In the genomic region with DNA sequence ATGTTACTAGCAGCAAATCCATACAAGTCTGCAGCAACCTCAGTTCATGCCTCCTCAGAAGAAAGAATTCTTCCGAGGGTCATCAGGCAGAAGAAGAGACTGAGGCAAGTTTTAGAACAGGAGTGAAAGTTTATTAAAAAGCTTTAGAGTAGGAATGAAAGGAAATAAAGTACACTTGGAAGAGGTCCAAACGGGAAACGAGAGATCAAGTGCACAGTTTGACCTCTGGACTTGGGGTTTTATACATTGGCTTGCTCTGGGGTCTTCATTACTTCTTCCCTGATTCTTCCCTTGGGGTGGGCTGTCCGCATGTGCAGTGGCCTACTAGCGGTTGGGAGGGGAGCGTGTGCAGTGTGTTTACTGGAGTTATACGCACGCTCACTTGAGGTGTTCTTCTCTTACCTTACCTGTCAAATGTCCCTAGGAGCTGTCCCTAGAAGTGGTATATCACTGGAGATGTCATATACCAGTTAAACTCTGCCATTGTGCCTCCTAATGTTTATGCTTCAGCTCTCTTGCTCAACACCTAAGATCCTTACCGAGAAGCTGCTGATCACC, we compare ENCODE assay signal across 16 cellular contexts.
DNase-seq lines count a peak whose midpoint lies in the region; ATAC-seq, FAIRE-seq and TF ChIP-seq lines count a peak whose summit lies in the region.
"Had no signal": no experiment of that assay in that cellular context is flagged by ENCODE, and none has a peak within 500 bp of the region (broad histone marks: within the 10 kb centered on the region; RNA-seq: fewer than 3 reads in every experiment).

No MANE protein-coding gene starts in this region.

- H3K27me3 ChIP-seq in neuronal stem cell (ENCODE audit: control insufficient read depth in 3 of 3, insufficient read depth in 3 of 3, low read depth in 1 of 3, low read length in 3 of 3), result no peaks in the 10 kb centered on the region
- no peaks in the 10 kb centered on the region for H3K27me3 ChIP-seq in hepatocyte
- H3K27me3 ChIP-seq: BLaER1 treated with 17β-estradiol and CSF1 and Interleukin-3, amounts not matched to agents 10 nM and 100 nM had no signal

- POLR2A ChIA-PET in A549 (lab: Yijun Ruan, JAX), result no interaction called here

- H3K18ac ChIP-seq in neuronal stem cell (ENCODE audit: low read length), result no peak overlapping the region

- no peak overlapping the region for H3K4me3 ChIP-seq in A549
- no peak overlapping the region for H3K4me3 ChIP-seq in neuronal stem cell (ENCODE audit: low read length in 2 of 2)
- H3K4me3 ChIP-seq in hepatocyte, result no peak overlapping the region
- H3K4me3 ChIP-seq: BLaER1 treated with 17β-estradiol and CSF1 and Interleukin-3, amounts not matched to agents 10 nM and 100 nM had no signal

- ATAC-seq in A549, result no peak
- ATAC-seq in GM19452 (IDR thresholded peaks at IDR 0.05; ENCODE audit: unreplicated experiment), result no peak
- no peak for ATAC-seq in activated naive CD4-positive, alpha-beta T cell treated with anti-CD3 and anti-CD28 coated beads, Interleukin-2, amount 50 U/mL, for 72 hours

- no peak overlapping the region for H3K9ac ChIP-seq in neuronal stem cell (ENCODE audit: low read depth, low read length, poor library complexity)
- H3K9ac ChIP-seq: BLaER1 treated with 17β-estradiol and CSF1 and Interleukin-3, amounts not matched to agents 10 nM and 100 nM had no signal

- H3K9me3 ChIP-seq in A549 (no peaks in the 10 kb centered on the region), neuronal stem cell (replicated peaks in 1 of 2; ENCODE audit: control insufficient read depth in 2 of 2, insufficient read depth in 1 of 2, low read depth in 1 of 2, low read length in 2 of 2) (no peaks in the 10 kb centered on the region), hepatocyte (ENCODE audit: low read depth) (no peaks in the 10 kb centered on the region)

- TF ChIP-seq RAD21 in A549 (conservative IDR thresholded peaks at IDR 0.05 in 1 of 2, IDR thresholded peaks at IDR 0.05 in 1 of 2), result no peak

- H3K27ac ChIP-seq in A549, result no peak overlapping the region
- H3K27ac ChIP-seq in neuronal stem cell (replicated peaks; ENCODE audit: low read length), result no peak overlapping the region
- H3K27ac ChIP-seq in hepatocyte, result no peak overlapping the region
- H3K27ac ChIP-seq: BLaER1 treated with 17β-estradiol and CSF1 and Interleukin-3, amounts not matched to agents 10 nM and 100 nM had no signal

- TF ChIP-seq CTCF in A549 (IDR thresholded peaks at IDR 0.05) (no peak), hepatocyte (IDR thresholded peaks at IDR 0.05; ENCODE audit: poor library complexity) (no peak)

- no peak for TF ChIP-seq POLR2A in A549 (IDR thresholded peaks at IDR 0.05; ENCODE audit: low read length)

- peaks cover 18% of the 10 kb centered on the region; the same call in 2 of the 3 replicates for H3K4me1 ChIP-seq in A549
- H3K4me1 ChIP-seq in neuronal stem cell (ENCODE audit: control insufficient read depth in 2 of 2, insufficient read depth in 1 of 2, low read depth in 1 of 2, low read length in 2 of 2), result peaks cover 10 to 12% of the 10 kb centered on the region in 2 donors
- H3K4me1 ChIP-seq in hepatocyte (ENCODE audit: insufficient read depth), result peaks cover 13% of the 10 kb centered on the region
- H3K4me1 ChIP-seq: BLaER1 treated with 17β-estradiol and CSF1 and Interleukin-3, amounts not matched to agents 10 nM and 100 nM had no signal

- H2BK15ac ChIP-seq in neuronal stem cell (ENCODE audit: low read length), result no peak overlapping the region

- no peak overlapping the region for H3K14ac ChIP-seq in neuronal stem cell (ENCODE audit: low read length)

- peak overlapping the region; percentile 30 for H2BK12ac ChIP-seq in neuronal stem cell (ENCODE audit: low read length)

- H4K91ac ChIP-seq in neuronal stem cell (ENCODE audit: low read depth, low read length, poor library complexity), result no peak overlapping the region

- 69% methylated on average over 9 of the region's 9 CpGs for WGBS in A549 (ENCODE audit: missing lambda C conversion rate)
- no CpG with 5 or more reads among the region's 9 CpGs for WGBS in neuronal stem cell (ENCODE audit: extremely low coverage in 2 of 2, insufficient read length in 2 of 2, insufficient replicate concordance in 1 of 2), 2 donors
- 91% methylated on average over 9 of the region's 9 CpGs for WGBS in hepatocyte (ENCODE audit: low lambda C conversion rate, missing lambda C conversion rate)

- no peaks in the 10 kb centered on the region for H3K79me1 ChIP-seq in neuronal stem cell (ENCODE audit: low read depth, low read length)

- no peak overlapping the region for H2AK5ac ChIP-seq in neuronal stem cell (ENCODE audit: low read depth, low read length)

- no peak for TF ChIP-seq EP300 in A549 (IDR thresholded peaks at IDR 0.05)

- H3K23ac ChIP-seq in neuronal stem cell (ENCODE audit: low read depth, low read length, poor library complexity), result no peak overlapping the region

- H3K36me3 ChIP-seq in neuronal stem cell (replicated peaks in 1 of 2; ENCODE audit: control insufficient read depth in 2 of 2, insufficient read depth in 2 of 2, low read length in 2 of 2) (no peaks in the 10 kb centered on the region), hepatocyte (replicated peaks; ENCODE audit: insufficient read depth, low read depth) (no peaks in the 10 kb centered on the region)
- H3K36me3 ChIP-seq: BLaER1 treated with 17β-estradiol and CSF1 and Interleukin-3, amounts not matched to agents 10 nM and 100 nM had no signal

- no peak overlapping the region for H2BK5ac ChIP-seq in neuronal stem cell (ENCODE audit: low read length)

- CTCF ChIA-PET in A549 (lab: Yijun Ruan, JAX), result interaction anchor here (1.6 kb wide), 1 partner anchor 19 kb away, joined by 3 read pairs; no protein-coding TSS in a partner anchor

- H3K79me2 ChIP-seq in hepatocyte, result no peaks in the 10 kb centered on the region

- H3K36me3 Mint-ChIP-seq in activated naive CD4-positive, alpha-beta T cell treated with anti-CD3 and anti-CD28 coated beads, Interleukin-2, amount 50 U/mL, for 72 hours, result no peaks in the 10 kb centered on the region
- H3K36me3 Mint-ChIP-seq: CD4-positive, CD25-positive, alpha-beta regulatory T cell; IgD-negative memory B cell had no signal

- DNase-seq in A549 (ENCODE audit: low read depth in 1 of 2, low spot score in 1 of 2) (no peak), HT-29 (ENCODE audit: low spot score) (peak; percentile 49), lung microvascular endothelial cell (ENCODE audit: low read depth in 2 of 2) (peak; percentile 21 to 24), neuronal stem cell (ENCODE audit: low spot score) (no peak), hepatocyte (ENCODE audit: low spot score) (no peak)
- no peak for DNase-seq in activated CD4-positive, alpha-beta T cell treated with anti-CD3 and anti-CD28 coated beads, Interleukin-2, amount 50 U/mL, for 4 hours
- no peak for DNase-seq in activated naive CD4-positive, alpha-beta T cell treated with anti-CD3 and anti-CD28 coated beads, Interleukin-2, amount 50 U/mL, for 72 hours (ENCODE audit: low spot score in 2 of 2)
- DNase-seq: 8988T; CD4-positive, CD25-positive, alpha-beta regulatory T cell; DMS79 treated with DMSO at 0.1 percent for 48 hours had no signal

- no peak overlapping the region for H3K27ac Mint-ChIP-seq in activated naive CD4-positive, alpha-beta T cell treated with anti-CD3 and anti-CD28 coated beads, Interleukin-2, amount 50 U/mL, for 72 hours
- H3K27ac Mint-ChIP-seq: CD4-positive, CD25-positive, alpha-beta regulatory T cell; IgD-negative memory B cell had no signal

- no peak overlapping the region for H2BK120ac ChIP-seq in neuronal stem cell (ENCODE audit: low read depth, low read length)

- H4K8ac ChIP-seq in neuronal stem cell (ENCODE audit: low read depth, low read length), result no peak overlapping the region

- H2AFZ ChIP-seq in neuronal stem cell (ENCODE audit: low read length), result no peak overlapping the region
- H2AFZ ChIP-seq in hepatocyte, result no peak overlapping the region

- H3K4ac ChIP-seq in neuronal stem cell (ENCODE audit: low read length), result no peak overlapping the region

- no peaks in the 10 kb centered on the region for H3K9me2 ChIP-seq in hepatocyte (replicated peaks; ENCODE audit: insufficient read depth)

- no peaks in the 10 kb centered on the region for H4K20me1 ChIP-seq in hepatocyte (ENCODE audit: insufficient read depth, poor library complexity, severe bottlenecking)
- H4K20me1 ChIP-seq: BLaER1 treated with 17β-estradiol and CSF1 and Interleukin-3, amounts not matched to agents 10 nM and 100 nM had no signal

- no peak for FAIRE-seq in A549 (lab: Jason Lieb, UNC)
- FAIRE-seq: D721Med, G401.6, GM12891 had no signal

- H3K9me3 Mint-ChIP-seq in activated naive CD4-positive, alpha-beta T cell treated with anti-CD3 and anti-CD28 coated beads, Interleukin-2, amount 50 U/mL, for 72 hours, result no peaks in the 10 kb centered on the region
- H3K9me3 Mint-ChIP-seq: IgD-negative memory B cell had no signal

- H3K4me2 ChIP-seq in A549 (peak overlapping the region; percentile 49; the same call in 1 of the 3 replicates), neuronal stem cell (ENCODE audit: insufficient read depth, low read length, poor library complexity, severe bottlenecking) (no peak overlapping the region), hepatocyte (no peak overlapping the region)
- H3K4me2 ChIP-seq: BLaER1 treated with 17β-estradiol and CSF1 and Interleukin-3, amounts not matched to agents 10 nM and 100 nM had no signal

TF ChIP-seq in A549, 52 proteins besides CTCF, POLR2A, EP300 and RAD21 (continues in another document):
- TF ChIP-seq, protein P1, sequence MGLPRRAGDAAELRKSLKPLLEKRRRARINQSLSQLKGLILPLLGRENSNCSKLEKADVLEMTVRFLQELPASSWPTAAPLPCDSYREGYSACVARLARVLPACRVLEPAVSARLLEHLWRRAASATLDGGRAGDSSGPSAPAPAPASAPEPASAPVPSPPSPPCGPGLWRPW (IDR thresholded peaks at IDR 0.05), result no peak
- TF ChIP-seq ZSCAN20 (CRISPR knock-in tag; IDR thresholded peaks at IDR 0.05), result no peak
- TF ChIP-seq, protein P2, sequence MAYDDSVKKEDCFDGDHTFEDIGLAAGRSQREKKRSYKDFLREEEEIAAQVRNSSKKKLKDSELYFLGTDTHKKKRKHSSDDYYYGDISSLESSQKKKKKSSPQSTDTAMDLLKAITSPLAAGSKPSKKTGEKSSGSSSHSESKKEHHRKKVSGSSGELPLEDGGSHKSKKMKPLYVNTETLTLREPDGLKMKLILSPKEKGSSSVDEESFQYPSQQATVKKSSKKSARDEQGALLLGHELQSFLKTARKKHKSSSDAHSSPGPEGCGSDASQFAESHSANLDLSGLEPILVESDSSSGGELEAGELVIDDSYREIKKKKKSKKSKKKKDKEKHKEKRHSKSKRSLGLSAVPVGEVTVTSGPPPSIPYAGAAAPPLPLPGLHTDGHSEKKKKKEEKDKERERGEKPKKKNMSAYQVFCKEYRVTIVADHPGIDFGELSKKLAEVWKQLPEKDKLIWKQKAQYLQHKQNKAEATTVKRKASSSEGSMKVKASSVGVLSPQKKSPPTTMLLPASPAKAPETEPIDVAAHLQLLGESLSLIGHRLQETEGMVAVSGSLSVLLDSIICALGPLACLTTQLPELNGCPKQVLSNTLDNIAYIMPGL (CRISPR knock-in tag; IDR thresholded peaks at IDR 0.05; ENCODE audit: borderline replicate concordance), result no peak

Comparison
In these comparisons a context has a peak if more than half of its experiments do, and no peak if none do; other contexts are left out.
1. DNase-seq: peak in HT-29 (single experiment) and lung microvascular endothelial cell (2 of 2); none in A549 (0 of 2), neuronal stem cell (single experiment), hepatocyte (single experiment), activated CD4-positive, alpha-beta T cell treated with anti-CD3 and anti-CD28 coated beads, Interleukin-2, amount 50 U/mL, for 4 hours (0 of 2) and activated naive CD4-positive, alpha-beta T cell treated with anti-CD3 and anti-CD28 coated beads, Interleukin-2, amount 50 U/mL, for 72 hours (0 of 2).